Comparison of ENCODE assay signal across 23 cellular contexts in the genomic region with DNA sequence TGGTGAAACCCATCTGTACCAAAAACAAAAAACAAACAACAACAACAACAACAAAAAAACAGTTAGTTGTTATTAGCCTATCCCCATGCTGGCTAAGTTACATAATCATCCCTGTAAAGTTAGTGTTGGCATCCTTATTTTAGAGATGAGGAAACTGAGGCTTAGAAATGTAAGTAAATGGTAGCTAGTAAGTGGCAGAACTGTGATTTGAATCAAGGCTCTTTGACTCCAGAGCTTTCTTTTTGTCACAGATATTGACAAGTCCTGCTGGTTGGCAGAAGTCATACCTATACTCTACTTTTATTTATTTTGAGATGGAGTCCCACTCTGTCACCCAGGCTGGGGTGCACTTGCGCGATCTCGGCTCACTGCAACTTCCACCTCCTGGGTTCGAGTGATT.
"Had no signal": no experiment of that assay in that cellular context is flagged by ENCODE, and none has a peak within 500 bp of the region (broad histone marks: within the 10 kb centered on the region; RNA-seq: fewer than 3 reads in every experiment).

No MANE protein-coding gene starts in this region.

- H3K27me3 ChIP-seq: dorsolateral prefrontal cortex, esophagus muscularis mucosa, foreskin keratinocyte, gastroesophageal sphincter, heart left ventricle, left lung had no signal

- H3K9me3 Mint-ChIP-seq: memory B cell had no signal

- ATAC-seq: foreskin keratinocyte; gastroesophageal sphincter; heart left ventricle; left cardiac atrium; left lung; left ventricle myocardium superior; lower lobe of right lung; naive thymus-derived CD4-positive, alpha-beta T cell had no signal

- DNase-seq: dermis blood vessel endothelial cell; dorsolateral prefrontal cortex; effector CD4-positive, alpha-beta T cell; effector memory CD4-positive, alpha-beta T cell; foreskin keratinocyte; heart left ventricle; hippocampal formation; left cardiac atrium; left lung; left ventricle myocardium superior; lower lobe of right lung; mesendoderm; midbrain; naive thymus-derived CD4-positive, alpha-beta T cell had no signal

- FAIRE-seq: colon, endothelial cell of umbilical vein, frontal cortex, islet of Langerhans, keratinocyte had no signal

- H3K27ac Mint-ChIP-seq: memory B cell had no signal

- H3K4me1 Mint-ChIP-seq: memory B cell had no signal

- H3K9me3 ChIP-seq: esophagus muscularis mucosa, gastroesophageal sphincter, heart left ventricle, left lung, lower lobe of right lung had no signal

- H3K27ac ChIP-seq: coronary artery, dorsolateral prefrontal cortex, esophagus muscularis mucosa, foreskin keratinocyte, gastroesophageal sphincter, heart left ventricle, left lung, lower lobe of right lung had no signal

- H3K36me3 Mint-ChIP-seq: memory B cell had no signal

- H3K4me3 ChIP-seq: coronary artery, dorsolateral prefrontal cortex, esophagus muscularis mucosa, gastroesophageal sphincter, heart left ventricle, left lung, lower lobe of right lung had no signal

- H3K36me3 ChIP-seq: esophagus muscularis mucosa, gastroesophageal sphincter, heart left ventricle, left lung, lower lobe of right lung had no signal

- H3K27me3 Mint-ChIP-seq: memory B cell; naive thymus-derived CD4-positive, alpha-beta T cell had no signal

- H3K4me3 Mint-ChIP-seq: memory B cell had no signal
